ENCODE assay signal across 20 cellular contexts in genomic region chr21:14607262-14607661, GRCh38.
"Had no signal": no experiment of that assay in that cellular context is flagged by ENCODE, and none has a peak within 500 bp of the region (broad histone marks: within the 10 kb centered on the region; RNA-seq: fewer than 3 reads in every experiment).

No MANE protein-coding gene starts in this region.

- ATAC-seq: Panc1, PC-3 had no signal

- H3K9me3 ChIP-seq: SK-N-SH had no signal

- H3K27ac ChIP-seq: RWPE1 had no signal

- DNase-seq: Karpas-422, KG1, MM.1S, NCI-H1092 treated with DMSO at 0.1 percent for 48 hours, NCI-H1436, NCI-H187, NCI-H2029, NCI-H2081 treated with DMSO at 0.1 percent for 48 hours, NCI-H2171, NCI-H226, NCI-H446, NCI-H510A, NCI-H524 treated with DMSO at 0.1 percent for 48 hours, NCI-H69, NCI-H774, PC-3, SHP77, SK-N-SH had no signal

- H3K9me2 ChIP-seq: SK-N-SH had no signal

- H3K9ac ChIP-seq: SK-N-SH had no signal

- H3K4me2 ChIP-seq: SK-N-SH had no signal
